ENCODE assay signal across 8 cellular contexts in genomic region chr22:24402460-24403192, GRCh38. TPM values are rescaled to one million over a fixed set of nuclear protein-coding genes. Genes with fewer than 3 reads are reported as not detected.
DNase-seq lines count a peak whose midpoint lies in the region; ATAC-seq and TF ChIP-seq lines count a peak whose summit lies in the region.

No MANE protein-coding gene starts in this region.

- H4K20me1 ChIP-seq in BLaER1 treated with 17β-estradiol and CSF1 and Interleukin-3, amounts not matched to agents 10 nM and 100 nM, result peaks cover 0 to 35% (median 17%) of the 10 kb centered on the region in 11 experiments; a peak in 13 of 22 replicates

- ATAC-seq in Panc1 (peak; percentile 94), aorta (ENCODE audit: low FRiP score) (peak; percentile 84)

- POLR2A ChIA-PET in Panc1 (lab: Charles Lee), result no interaction called here

- peak overlapping the region in 9 of 11 experiments; percentile 7 to 90 (median 50); a peak in 12 of 22 replicates for H3K27ac ChIP-seq in BLaER1 treated with 17β-estradiol and CSF1 and Interleukin-3, amounts not matched to agents 10 nM and 100 nM
- H3K27ac ChIP-seq in Panc1 (ENCODE audit: low read length) (peak overlapping the region; percentile 57), mesenchymal stem cell (ENCODE audit: low read length, poor library complexity, severe bottlenecking) (peak overlapping the region; percentile 43), aorta (ENCODE audit: low read depth in 1 of 2, low read length in 2 of 2) (peak overlapping the region; percentile 80 to 84)
- H3K27ac ChIP-seq in effector memory CD4-positive, alpha-beta T cell (ENCODE audit: insufficient read depth, low read length, poor library complexity, severe bottlenecking), result no peak overlapping the region

- peaks cover 92% of the 10 kb centered on the region for H3K4me1 Mint-ChIP-seq in dendritic cell treated with granulocyte-macrophage colony-stimulating factor and Interleukin-4, amounts not matched to agents 40 ng/mL and 50 ng/mL, for 4 days (ENCODE audit: low read depth)

- peaks cover 27% of the 10 kb centered on the region for H3K79me1 ChIP-seq in mesenchymal stem cell (replicated peaks; ENCODE audit: low read length, poor library complexity, severe bottlenecking)

- H2AK5ac ChIP-seq in mesenchymal stem cell (ENCODE audit: low read length, severe bottlenecking), result peak overlapping the region; percentile 1

- no peak for TF ChIP-seq CTCF in Panc1 (IDR thresholded peaks at IDR 0.05)

- no peak overlapping the region for H3K4me3 Mint-ChIP-seq in dendritic cell treated with granulocyte-macrophage colony-stimulating factor and Interleukin-4, amounts not matched to agents 40 ng/mL and 50 ng/mL, for 4 days

- DNase-seq in H7, result peak; percentile 12
- peak; percentile 84 for DNase-seq in Panc1 (ENCODE audit: low read depth, low spot score)
- DNase-seq in mesenchymal stem cell, result peak; percentile 94
- peak; percentile 86 to 89 for DNase-seq in aorta
- DNase-seq in effector memory CD4-positive, alpha-beta T cell, result no peak
- no peak for DNase-seq in NCI-H526 treated with DMSO at 0.1 percent for 48 hours (lab: John Stamatoyannopoulos, UW)

- H3K23ac ChIP-seq in mesenchymal stem cell (ENCODE audit: low read length in 2 of 2), result no peak overlapping the region

- peak overlapping the region; percentile 50 for H2BK15ac ChIP-seq in mesenchymal stem cell (ENCODE audit: low read depth, poor library complexity, severe bottlenecking)

- H3K27ac Mint-ChIP-seq in dendritic cell treated with granulocyte-macrophage colony-stimulating factor and Interleukin-4, amounts not matched to agents 40 ng/mL and 50 ng/mL, for 4 days, result peak overlapping the region; percentile 85

- no peak overlapping the region for H3K4me3 ChIP-seq in BLaER1 treated with 17β-estradiol and CSF1 and Interleukin-3, amounts not matched to agents 10 nM and 100 nM
- H3K4me3 ChIP-seq in H7 (ENCODE audit: insufficient read depth, low read depth, low read length), result no peak overlapping the region
- no peak overlapping the region for H3K4me3 ChIP-seq in Panc1 (ENCODE audit: low read depth in 2 of 2, low read length in 2 of 2)
- H3K4me3 ChIP-seq in mesenchymal stem cell (ENCODE audit: insufficient read depth in 1 of 2, low read depth in 1 of 2, low read length in 2 of 2), result no peak overlapping the region
- H3K4me3 ChIP-seq in aorta (ENCODE audit: low read length in 2 of 2), result no peak overlapping the region
- no peak overlapping the region for H3K4me3 ChIP-seq in effector memory CD4-positive, alpha-beta T cell (ENCODE audit: insufficient read depth, low read depth, low read length, poor library complexity, severe bottlenecking)

- peak overlapping the region; percentile 34 to 86 (median 70) for H3K4me2 ChIP-seq in BLaER1 treated with 17β-estradiol and CSF1 and Interleukin-3, amounts not matched to agents 10 nM and 100 nM
- H3K4me2 ChIP-seq in mesenchymal stem cell (ENCODE audit: low read length, poor library complexity, severe bottlenecking), result no peak overlapping the region

- no peaks in the 10 kb centered on the region for H3K27me3 Mint-ChIP-seq in dendritic cell treated with granulocyte-macrophage colony-stimulating factor and Interleukin-4, amounts not matched to agents 40 ng/mL and 50 ng/mL, for 4 days

- H4K8ac ChIP-seq in mesenchymal stem cell (ENCODE audit: low read length), result peak overlapping the region; percentile 27

- H3K9ac ChIP-seq in BLaER1 treated with 17β-estradiol and CSF1 and Interleukin-3, amounts not matched to agents 10 nM and 100 nM, result peak overlapping the region in 6 of 11 experiments; percentile 6 to 59 (median 20); a peak in 6 of 22 replicates
- H3K9ac ChIP-seq in mesenchymal stem cell (ENCODE audit: low read length), result no peak overlapping the region

- BruUV-seq in Panc1 (replicated peaks; lab: Mats Ljungman, UMichigan), result no TSS peak

- intact Hi-C loops in Panc1 (cut with micrococcal nuclease; ENCODE audit: unreplicated experiment), result no loop called here
- intact Hi-C loops in dendritic cell treated with granulocyte-macrophage colony-stimulating factor and Interleukin-4, amounts not matched to agents 40 ng/mL and 50 ng/mL, for 4 days (cut with micrococcal nuclease), result no loop called here
- intact Hi-C loops in aorta (cut with DNase I), result no loop called here

- H3K36me3 ChIP-seq in BLaER1 treated with 17β-estradiol and CSF1 and Interleukin-3, amounts not matched to agents 10 nM and 100 nM, result peaks cover 30 to 85% (median 60%) of the 10 kb centered on the region in 11 experiments
- H3K36me3 ChIP-seq in H7 (replicated peaks; ENCODE audit: control insufficient read depth, insufficient read depth, low read length) (peaks cover 5% of the 10 kb centered on the region), Panc1 (ENCODE audit: control insufficient read depth, insufficient read depth, low read length) (no peaks in the 10 kb centered on the region; the same call in 1 of the 2 replicates), mesenchymal stem cell (ENCODE audit: control insufficient read depth in 1 of 2, insufficient read depth in 2 of 2, low read depth in 1 of 2, low read length in 2 of 2) (peaks cover 32 to 48% of the 10 kb centered on the region in 2 experiments), aorta (ENCODE audit: control insufficient read depth in 1 of 2, insufficient read depth in 2 of 2, low read length in 1 of 2) (peaks cover 0 to 2% of the 10 kb centered on the region in 2 donors)
- no peaks in the 10 kb centered on the region for H3K36me3 ChIP-seq in effector memory CD4-positive, alpha-beta T cell (ENCODE audit: control insufficient read depth, insufficient read depth, low read length)

- WGBS in mesenchymal stem cell, result 27% methylated on average over 3 of the region's 3 CpGs
- WGBS in aorta, 2 donors, result 2 to 4% methylated on average over 3 of the region's 3 CpGs

- peaks cover 47% of the 10 kb centered on the region for H3K36me3 Mint-ChIP-seq in dendritic cell treated with granulocyte-macrophage colony-stimulating factor and Interleukin-4, amounts not matched to agents 40 ng/mL and 50 ng/mL, for 4 days (ENCODE audit: low read depth)

- H3K9me3 Mint-ChIP-seq in dendritic cell treated with granulocyte-macrophage colony-stimulating factor and Interleukin-4, amounts not matched to agents 40 ng/mL and 50 ng/mL, for 4 days, result peaks cover 7% of the 10 kb centered on the region

- peak overlapping the region; percentile 65 to 81 for H3K18ac ChIP-seq in mesenchymal stem cell (ENCODE audit: low read depth in 1 of 2, low read length in 2 of 2)

- no peaks in the 10 kb centered on the region for H3K27me3 ChIP-seq in BLaER1 treated with 17β-estradiol and CSF1 and Interleukin-3, amounts not matched to agents 10 nM and 100 nM
- no peaks in the 10 kb centered on the region for H3K27me3 ChIP-seq in H7 (ENCODE audit: control insufficient read depth, insufficient read depth, low read length)
- no peaks in the 10 kb centered on the region for H3K27me3 ChIP-seq in Panc1 (ENCODE audit: control insufficient read depth, insufficient read depth, low read length)
- no peaks in the 10 kb centered on the region for H3K27me3 ChIP-seq in mesenchymal stem cell (ENCODE audit: control insufficient read depth in 1 of 2, insufficient read depth in 1 of 2, low read length in 2 of 2)
- no peaks in the 10 kb centered on the region for H3K27me3 ChIP-seq in aorta (ENCODE audit: control insufficient read depth in 1 of 2, insufficient read depth in 2 of 2, low read length in 1 of 2)
- no peaks in the 10 kb centered on the region for H3K27me3 ChIP-seq in effector memory CD4-positive, alpha-beta T cell (replicated peaks; ENCODE audit: control insufficient read depth, insufficient read depth, low read length, poor library complexity, severe bottlenecking)

- no peak overlapping the region for H3K14ac ChIP-seq in mesenchymal stem cell (ENCODE audit: low read length in 2 of 2)

- H3K4ac ChIP-seq in mesenchymal stem cell (ENCODE audit: low read depth in 1 of 2, low read length in 2 of 2), result peak overlapping the region; percentile 32 to 50

- no peak overlapping the region for H2AFZ ChIP-seq in mesenchymal stem cell (ENCODE audit: low read depth, low read length)

- H3K4me1 ChIP-seq in BLaER1 treated with 17β-estradiol and CSF1 and Interleukin-3, amounts not matched to agents 10 nM and 100 nM, result peaks cover 68 to 95% (median 82%) of the 10 kb centered on the region in 10 experiments
- H3K4me1 ChIP-seq in Panc1 (ENCODE audit: control insufficient read depth, insufficient read depth, low read length) (peaks cover 14% of the 10 kb centered on the region), mesenchymal stem cell (ENCODE audit: control insufficient read depth, insufficient read depth, low read depth, low read length) (peaks cover 25% of the 10 kb centered on the region), aorta (ENCODE audit: control insufficient read depth in 1 of 2, insufficient read depth in 2 of 2, low read length in 2 of 2) (peaks cover 0 to 12% of the 10 kb centered on the region in 2 donors)
- H3K4me1 ChIP-seq in effector memory CD4-positive, alpha-beta T cell (ENCODE audit: control insufficient read depth, insufficient read depth, low read length, poor library complexity, severe bottlenecking), result no peaks in the 10 kb centered on the region

- H2BK12ac ChIP-seq in mesenchymal stem cell (ENCODE audit: low read length in 2 of 2), result peak overlapping the region; percentile 81 to 89

- H4K91ac ChIP-seq in mesenchymal stem cell (ENCODE audit: low read length), result peak overlapping the region; percentile 46

- peak overlapping the region; percentile 36 for H2BK120ac ChIP-seq in mesenchymal stem cell (ENCODE audit: low read depth, low read length)

- H2BK5ac ChIP-seq in mesenchymal stem cell (ENCODE audit: low read depth, low read length, poor library complexity, severe bottlenecking), result no peak overlapping the region

- peaks cover 0 to 21% (median 13%) of the 10 kb centered on the region in 11 experiments; a peak in 14 of 22 replicates for H3K9me3 ChIP-seq in BLaER1 treated with 17β-estradiol and CSF1 and Interleukin-3, amounts not matched to agents 10 nM and 100 nM (replicated peaks in 1 of 11)
- H3K9me3 ChIP-seq in Panc1 (ENCODE audit: control insufficient read depth, insufficient read depth, low read depth, low read length) (no peaks in the 10 kb centered on the region), mesenchymal stem cell (ENCODE audit: control insufficient read depth, low read length) (no peaks in the 10 kb centered on the region), aorta (ENCODE audit: control insufficient read depth, low read length) (no peaks in the 10 kb centered on the region)
- no peaks in the 10 kb centered on the region for H3K9me3 ChIP-seq in effector memory CD4-positive, alpha-beta T cell (ENCODE audit: control insufficient read depth, low read length)

- in situ Hi-C loops in Panc1 (cut with HindIII; ENCODE audit: low pct_unique_long_range_greater_than_20kb, low sequenced_read_pairs), result no loop called here

- CTCF ChIA-PET in Panc1 (lab: Charles Lee), result no interaction called here

RNA-seq across cellular contexts. Expression of gene ADORA2A, which starts 24.8 kb away (rescaled TPM):
- 4.0 and 7.0 TPM in 2 replicates for total RNA-seq in H7 (2014; rRNA removed; shearing (Covaris generic))
- 11.5 TPM for total RNA-seq in Panc1 (2021; ENCODE audit: unreplicated experiment)
- polyA plus RNA-seq in Panc1 (2012; ENCODE audit: insufficient read length), result 8.2 TPM
- polyA plus RNA-seq in mesenchymal stem cell (2013, experiment 1 of 2), result 1.0 TPM
- polyA plus RNA-seq in mesenchymal stem cell (2013, experiment 2 of 2), result 1.1 TPM
- total RNA-seq in aorta, result 1 to 10 TPM; 4.5 to 5.1 TPM
- 1 to 10 TPM; 2.5 to 4.8 TPM for polyA plus RNA-seq in aorta

Comparison
In these comparisons a context has a peak if more than half of its experiments do, and no peak if none do; other contexts are left out.
1. DNase-seq: peak in H7 (single experiment), Panc1 (single experiment), mesenchymal stem cell (single experiment) and aorta (2 of 2); none in effector memory CD4-positive, alpha-beta T cell (0 of 3) and NCI-H526 treated with DMSO at 0.1 percent for 48 hours (single experiment).